Comparison of ENCODE assay signal across 30 cellular contexts in the genomic region with DNA sequence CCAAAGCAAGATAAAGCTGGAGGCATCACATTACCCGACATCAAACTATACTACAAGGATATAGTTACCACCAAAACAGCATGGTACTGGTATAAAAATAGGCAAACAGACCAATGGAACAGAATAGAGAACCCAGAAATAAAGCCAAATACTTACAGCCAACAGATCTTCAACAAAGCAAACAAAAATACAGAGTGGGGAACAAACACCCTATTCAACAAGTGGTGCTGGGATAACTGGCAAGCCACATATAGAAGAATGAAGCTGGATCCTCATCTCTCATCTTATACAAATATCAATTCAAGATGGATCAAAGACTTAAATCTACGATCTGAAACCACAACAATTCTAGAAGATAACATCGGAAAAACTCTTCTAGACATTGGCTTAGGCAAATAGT.
"Had no signal": no experiment of that assay in that cellular context is flagged by ENCODE, and none has a peak within 500 bp of the region (broad histone marks: within the 10 kb centered on the region; RNA-seq: fewer than 3 reads in every experiment).

No MANE protein-coding gene starts in this region.

- H3K27me3 ChIP-seq: body of pancreas, MG63, SJCRH30 had no signal

- H3K27me3 Mint-ChIP-seq: activated CD4-positive, alpha-beta T cell treated with anti-CD3 and anti-CD28 coated beads for 36 hours; activated naive CD4-positive, alpha-beta T cell treated with anti-CD3 and anti-CD28 coated beads, Interleukin-2, amount 50 U/mL, for 24 hours had no signal

- DNase-seq: activated CD4-positive, alpha-beta T cell treated with anti-CD3 and anti-CD28 coated beads for 36 hours; activated CD4-positive, alpha-beta T cell treated with anti-CD3 and anti-CD28 coated beads, Interleukin-2, amount 50 U/mL, for 4 hours; activated CD8-positive, alpha-beta memory T cell treated with anti-CD3 and anti-CD28 coated beads, Interleukin-2, amount 50 U/mL, for 48 hours; activated CD8-positive, alpha-beta T cell treated with anti-CD3 and anti-CD28 coated beads, Interleukin-2, amount 10 ng/mL, durations not matched to agents 7 days and 5 days; activated effector memory CD4-positive, alpha-beta T cell treated with Interleukin-2 at 50 U/mL for 16 hours; activated naive CD4-positive, alpha-beta T cell; activated T-cell treated with anti-CD3 and anti-CD28 coated beads, Interleukin-2, amount 50 U/mL, for 1 hour; aorta; body of pancreas; central memory CD4-positive, alpha-beta T cell; MG63; MV-4-11; NCI-H1092 treated with DMSO at 0.1 percent for 48 hours; NCI-H1436; NCI-H187 treated with DMSO at 0.1 percent for 48 hours; NCI-H2107; NCI-H2171 treated with DMSO at 0.1 percent for 48 hours; NCI-H226; NCI-H526; NK-92 treated with Interleukin-12 subunit alpha and Interleukin-12 subunit beta, amount 100 ng/mL, for 24 hours; OCI-M1; Right ventricle myocardium superior; SJCRH30; SK-N-SH; T-helper 1 cell; WERI-Rb-1 had no signal

- H3K4me2 ChIP-seq: SK-N-SH had no signal

- H3K27ac ChIP-seq: body of pancreas, RWPE1, SJCRH30, WERI-Rb-1 had no signal

- FAIRE-seq: bronchial epithelial cell had no signal

- H3K4me3 Mint-ChIP-seq: activated CD4-positive, alpha-beta T cell treated with anti-CD3 and anti-CD28 coated beads for 36 hours; activated CD8-positive, alpha-beta T cell treated with anti-CD3 and anti-CD28 coated beads, Interleukin-2, amount 10 ng/mL, durations not matched to agents 7 days and 5 days; activated naive CD4-positive, alpha-beta T cell treated with anti-CD3 and anti-CD28 coated beads, Interleukin-2, amount 50 U/mL, for 24 hours had no signal

- H3K9ac ChIP-seq: SK-N-SH had no signal

- H3K4me3 ChIP-seq: body of pancreas, MG63, SJCRH30 had no signal

- H3K4me1 ChIP-seq: body of pancreas, SJCRH30 had no signal

- ATAC-seq: activated CD4-positive, alpha-beta T cell treated with anti-CD3 and anti-CD28 coated beads for 36 hours; activated CD8-positive, alpha-beta T cell treated with anti-CD3 and anti-CD28 coated beads, Interleukin-2, amount 10 ng/mL, durations not matched to agents 7 days and 5 days; body of pancreas; Panc1 had no signal

- H3K4me1 Mint-ChIP-seq: activated CD4-positive, alpha-beta T cell treated with anti-CD3 and anti-CD28 coated beads for 36 hours; activated naive CD4-positive, alpha-beta T cell treated with anti-CD3 and anti-CD28 coated beads, Interleukin-2, amount 50 U/mL, for 24 hours had no signal

- H3K27ac Mint-ChIP-seq: activated CD4-positive, alpha-beta T cell treated with anti-CD3 and anti-CD28 coated beads for 36 hours; activated CD8-positive, alpha-beta T cell treated with anti-CD3 and anti-CD28 coated beads, Interleukin-2, amount 10 ng/mL, durations not matched to agents 7 days and 5 days; activated naive CD4-positive, alpha-beta T cell treated with anti-CD3 and anti-CD28 coated beads, Interleukin-2, amount 50 U/mL, for 24 hours had no signal
